In genomic region chr1:185017338-185017737, GRCh38 we compare ENCODE assay signal across 12 cellular contexts. TPM values are rescaled to one million over a fixed set of nuclear protein-coding genes. Genes with fewer than 3 reads are reported as not detected.
A peak's percentile ranks its signal among the peaks of the same experiment; 100 is the strongest.
DNase-seq lines count a peak whose midpoint lies in the region; ATAC-seq and TF ChIP-seq lines count a peak whose summit lies in the region.
"Had no signal": no experiment of that assay in that cellular context is flagged by ENCODE, and none has a peak within 500 bp of the region (broad histone marks: within the 10 kb centered on the region; RNA-seq: fewer than 3 reads in every experiment).

No MANE protein-coding gene starts in this region.

- no peak overlapping the region for H3K4me3 ChIP-seq in astrocyte of the cerebellum (ENCODE audit: low read depth, low read length)
- H3K4me3 ChIP-seq: ovary had no signal

- H3K27me3 Mint-ChIP-seq in CD14-positive monocyte (ENCODE audit: low read depth in 3 of 3) = peaks cover 0 to 4% (median 0%) of the 10 kb centered on the region in 3 donors

- H3K9me3 Mint-ChIP-seq in CD14-positive monocyte = peaks cover 0 to 1% (median 0%) of the 10 kb centered on the region in 7 donors

- in situ Hi-C loops in astrocyte of the cerebellum (cut with HindIII; ENCODE audit: low sequenced_read_pairs) = no loop called here

- no peak for ATAC-seq in HG03439 (IDR thresholded peaks at IDR 0.05; ENCODE audit: unreplicated experiment)

- peaks cover 18% of the 10 kb centered on the region for H3K4me1 Mint-ChIP-seq in CD14-positive monocyte

- intact Hi-C loops in CD14-positive monocyte (cut with micrococcal nuclease) = no loop called here

- DNase-seq in CD14-positive monocyte (ENCODE audit: low spot score) (peak; percentile 56), M059J (ENCODE audit: low read depth) (peak; percentile 90), astrocyte of the cerebellum (ENCODE audit: low read depth) (peak; percentile 63), kidney glomerular epithelial cell (lab: John Stamatoyannopoulos, UW) (peak; percentile 70), NCI-H82 treated with DMSO at 0.1 percent for 48 hours (lab: John Stamatoyannopoulos, UW; ENCODE audit: unreplicated experiment) (no peak), mesenteric fat pad (ENCODE audit: low spot score) (no peak)
- DNase-seq in stimulated activated CD4-positive, alpha-beta T cell treated with anti-CD3 and anti-CD28 coated beads, Interleukin-1b, Interleukin-23, amount 100 ng/mL, for 48 hours = no peak
- DNase-seq: cerebellar nuclear complex, NCI-H1105 treated with DMSO at 0.1 percent for 48 hours, ovary, SHP77 treated with DMSO at 0.1 percent for 48 hours had no signal

- H3K4me3 Mint-ChIP-seq in CD14-positive monocyte = no peak overlapping the region

- no peak for TF ChIP-seq CTCF in CD14-positive monocyte (IDR thresholded peaks at IDR 0.05)
- TF ChIP-seq CTCF in astrocyte of the cerebellum (IDR thresholded peaks at IDR 0.05; ENCODE audit: low read depth, low read length, missing control alignments) = no peak

- H3K27ac Mint-ChIP-seq in CD14-positive monocyte = peak overlapping the region in 2 of 7 donors; percentile 24 to 30

- H3K36me3 Mint-ChIP-seq in CD14-positive monocyte = no peaks in the 10 kb centered on the region

RNA-seq across cellular contexts. Expression of gene RNF2, which starts 28.0 kb away (rescaled TPM):
- 10 to 100 TPM; 19.3 to 25.2 TPM for polyA plus RNA-seq in CD14-positive monocyte
- total RNA-seq in M059J (2014; rRNA removed; shearing (Covaris generic)) = 25.0 and 25.4 TPM in 2 replicates
- total RNA-seq in mesenteric fat pad = 22.8 TPM

RNA-seq across cellular contexts. Expression of gene NIBAN1, which starts 43.0 kb away (rescaled TPM):
- 10 to 100 TPM; 12.4 to 24.6 TPM for polyA plus RNA-seq in CD14-positive monocyte
- 23.3 and 36.0 TPM in 2 replicates for total RNA-seq in M059J (2014; rRNA removed; shearing (Covaris generic))
- total RNA-seq in mesenteric fat pad = 25.9 TPM

Comparison
In these comparisons a context has a peak if more than half of its experiments do, and no peak if none do; other contexts are left out.
1. DNase-seq: peak in CD14-positive monocyte (single experiment), M059J (single experiment), astrocyte of the cerebellum (single experiment) and kidney glomerular epithelial cell (single experiment); none in NCI-H82 treated with DMSO at 0.1 percent for 48 hours (single experiment), mesenteric fat pad (single experiment) and stimulated activated CD4-positive, alpha-beta T cell treated with anti-CD3 and anti-CD28 coated beads, Interleukin-1b, Interleukin-23, amount 100 ng/mL, for 48 hours (single experiment).